ENCODE assay signal across 8 cellular contexts in genomic region chr13:114043421-114044053, GRCh38.
DNase-seq lines count a peak whose midpoint lies in the region; ATAC-seq and TF ChIP-seq lines count a peak whose summit lies in the region.

No MANE protein-coding gene starts in this region.

- CTCF ChIA-PET in GM10248 (lab: Yijun Ruan, JAX), result no interaction called here

- WGBS in liver, result 89% methylated on average over 30 of the region's 37 CpGs

- no peaks in the 10 kb centered on the region for H3K36me3 ChIP-seq in liver (ENCODE audit: control insufficient read depth in 4 of 4, insufficient read depth in 3 of 4, low read depth in 1 of 4, low read length in 3 of 4)

- H3K9me3 ChIP-seq in liver (ENCODE audit: control insufficient read depth in 4 of 4, low read length in 3 of 4), result no peaks in the 10 kb centered on the region

- no peak for DNase-seq in GM10248 (ENCODE audit: extremely low spot score)
- DNase-seq in MV-4-11 (lab: John Stamatoyannopoulos, UW), result peak; percentile 97
- DNase-seq in amniotic epithelial cell (ENCODE audit: low read depth), result peak; percentile 93
- no peak for DNase-seq in NCI-H774 (lab: John Stamatoyannopoulos, UW)
- no peak for DNase-seq in stimulated activated CD4-positive, alpha-beta T cell treated with anti-CD3 and anti-CD28 coated beads, Interleukin-4, amount 100 ng/mL, for 4 hours

- no peak overlapping the region for H3K9ac ChIP-seq in liver (ENCODE audit: low read depth in 1 of 2, low read length in 2 of 2)

- H3K27ac ChIP-seq in liver (ENCODE audit: low read depth in 1 of 2, low read length in 2 of 2), result no peak overlapping the region

- no peak overlapping the region for H3K4me3 ChIP-seq in liver (ENCODE audit: low read depth in 1 of 3, low read length in 3 of 3)

- ATAC-seq in HG03135 (IDR thresholded peaks at IDR 0.05; ENCODE audit: unreplicated experiment), result no peak
- no peak for ATAC-seq in GM21786 (IDR thresholded peaks at IDR 0.05; ENCODE audit: unreplicated experiment)

- TF ChIP-seq CTCF in GM10248 (IDR thresholded peaks at IDR 0.05; ENCODE audit: control extremely low read depth, extremely low read depth, low read depth, missing control alignments) (peak; percentile 8), liver (IDR thresholded peaks at IDR 0.05; ENCODE audit: low read depth, low read length, missing input control) (peak; percentile 31)

- POLR2A ChIA-PET in GM10248 (lab: Yijun Ruan, JAX), result no interaction called here

- peaks cover 0 to 1% (median 0%) of the 10 kb centered on the region in 4 donors for H3K4me1 ChIP-seq in liver (ENCODE audit: control insufficient read depth in 4 of 4, insufficient read depth in 4 of 4, low read length in 3 of 4)

- H3K27me3 ChIP-seq in liver (ENCODE audit: control insufficient read depth in 4 of 4, insufficient read depth in 4 of 4, low read length in 3 of 4), result no peaks in the 10 kb centered on the region

- TF ChIP-seq RAD21 in liver (IDR thresholded peaks at IDR 0.05), result peak in 1 of 2 donors; percentile 11

TF ChIP-seq in liver, 16 proteins besides CTCF, POLR2A, EP300 and RAD21:
- TF ChIP-seq, protein P1, sequence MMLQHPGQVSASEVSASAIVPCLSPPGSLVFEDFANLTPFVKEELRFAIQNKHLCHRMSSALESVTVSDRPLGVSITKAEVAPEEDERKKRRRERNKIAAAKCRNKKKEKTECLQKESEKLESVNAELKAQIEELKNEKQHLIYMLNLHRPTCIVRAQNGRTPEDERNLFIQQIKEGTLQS (IDR thresholded peaks at IDR 0.05), result no peak
- TF ChIP-seq, protein P2, sequence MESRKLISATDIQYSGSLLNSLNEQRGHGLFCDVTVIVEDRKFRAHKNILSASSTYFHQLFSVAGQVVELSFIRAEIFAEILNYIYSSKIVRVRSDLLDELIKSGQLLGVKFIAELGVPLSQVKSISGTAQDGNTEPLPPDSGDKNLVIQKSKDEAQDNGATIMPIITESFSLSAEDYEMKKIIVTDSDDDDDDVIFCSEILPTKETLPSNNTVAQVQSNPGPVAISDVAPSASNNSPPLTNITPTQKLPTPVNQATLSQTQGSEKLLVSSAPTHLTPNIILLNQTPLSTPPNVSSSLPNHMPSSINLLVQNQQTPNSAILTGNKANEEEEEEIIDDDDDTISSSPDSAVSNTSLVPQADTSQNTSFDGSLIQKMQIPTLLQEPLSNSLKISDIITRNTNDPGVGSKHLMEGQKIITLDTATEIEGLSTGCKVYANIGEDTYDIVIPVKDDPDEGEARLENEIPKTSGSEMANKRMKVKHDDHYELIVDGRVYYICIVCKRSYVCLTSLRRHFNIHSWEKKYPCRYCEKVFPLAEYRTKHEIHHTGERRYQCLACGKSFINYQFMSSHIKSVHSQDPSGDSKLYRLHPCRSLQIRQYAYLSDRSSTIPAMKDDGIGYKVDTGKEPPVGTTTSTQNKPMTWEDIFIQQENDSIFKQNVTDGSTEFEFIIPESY (IDR thresholded peaks at IDR 0.05), result no peak
- TF ChIP-seq RXRA (IDR thresholded peaks at IDR 0.05) (no peak), GABPA (IDR thresholded peaks at IDR 0.05 in 1 of 2, conservative IDR thresholded peaks at IDR 0.05 in 1 of 2) (no peak), TAF1 (conservative IDR thresholded peaks at IDR 0.05) (no peak), EGR1 (IDR thresholded peaks at IDR 0.05; ENCODE audit: low read depth in 2 of 2) (no peak), SP1 (IDR thresholded peaks at IDR 0.05) (no peak), JUND (IDR thresholded peaks at IDR 0.05) (no peak), FOXA1 (IDR thresholded peaks at IDR 0.05) (no peak), NR2F2 (IDR thresholded peaks at IDR 0.05) (no peak), HNF4G (IDR thresholded peaks at IDR 0.05) (no peak), FOXA2 (IDR thresholded peaks at IDR 0.05) (no peak), HNF4A (conservative IDR thresholded peaks at IDR 0.05) (no peak), REST (IDR thresholded peaks at IDR 0.05) (no peak), YY1 (IDR thresholded peaks at IDR 0.05) (no peak)
- TF ChIP-seq, protein P3, sequence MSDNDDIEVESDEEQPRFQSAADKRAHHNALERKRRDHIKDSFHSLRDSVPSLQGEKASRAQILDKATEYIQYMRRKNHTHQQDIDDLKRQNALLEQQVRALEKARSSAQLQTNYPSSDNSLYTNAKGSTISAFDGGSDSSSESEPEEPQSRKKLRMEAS (IDR thresholded peaks at IDR 0.05), result no peak
TF ChIP-seq in liver: peak in this region for 0.

Comparison
In these comparisons a context has a peak if more than half of its experiments do, and no peak if none do; other contexts are left out.
1. DNase-seq: peak in MV-4-11 (single experiment) and amniotic epithelial cell (single experiment); none in GM10248 (single experiment), NCI-H774 (single experiment) and stimulated activated CD4-positive, alpha-beta T cell treated with anti-CD3 and anti-CD28 coated beads, Interleukin-4, amount 100 ng/mL, for 4 hours (0 of 2).